16 cellular contexts compared by ENCODE assay signal in genomic region chr5:91296691-91297143, GRCh38.
DNase-seq lines count a peak whose midpoint lies in the region; ATAC-seq and TF ChIP-seq lines count a peak whose summit lies in the region.
"Had no signal": no experiment of that assay in that cellular context is flagged by ENCODE, and none has a peak within 500 bp of the region (broad histone marks: within the 10 kb centered on the region; RNA-seq: fewer than 3 reads in every experiment).

No MANE protein-coding gene starts in this region.

- no peak for TF ChIP-seq CTCF in astrocyte of the cerebellum (IDR thresholded peaks at IDR 0.05; ENCODE audit: low read depth, low read length, missing control alignments)
- TF ChIP-seq CTCF in right atrium auricular region (IDR thresholded peaks at IDR 0.05) = no peak

- H3K27me3 ChIP-seq in right atrium auricular region (no peaks in the 10 kb centered on the region), skeletal muscle satellite cell (ENCODE audit: control insufficient read depth, insufficient read depth, low read length) (no peaks in the 10 kb centered on the region)
- H3K27me3 ChIP-seq: dorsolateral prefrontal cortex, neural progenitor cell, Peyer's patch, uterus had no signal

- no peak overlapping the region for H3K4me3 ChIP-seq in astrocyte of the cerebellum (ENCODE audit: low read depth, low read length)
- H3K4me3 ChIP-seq in right atrium auricular region = no peak overlapping the region
- no peak overlapping the region for H3K4me3 ChIP-seq in skeletal muscle satellite cell (ENCODE audit: low read length)
- H3K4me3 ChIP-seq: dorsolateral prefrontal cortex, GM12878, neural progenitor cell, Peyer's patch, uterus had no signal

- ATAC-seq in GM18858 (IDR thresholded peaks at IDR 0.05; ENCODE audit: unreplicated experiment) (no peak), HG03432 (IDR thresholded peaks at IDR 0.05; ENCODE audit: unreplicated experiment) (no peak), GM21619 (IDR thresholded peaks at IDR 0.05; ENCODE audit: unreplicated experiment) (no peak)
- ATAC-seq: GM12878 had no signal

- H3K27ac ChIP-seq in right atrium auricular region = peak overlapping the region in 1 of 2 donors; percentile 64
- H3K27ac ChIP-seq: neural progenitor cell, Peyer's patch, uterus had no signal

- peak; percentile 76 for DNase-seq in GM03348 (ENCODE audit: low spot score)
- DNase-seq in astrocyte of the cerebellum (ENCODE audit: low read depth) = peak; percentile 68
- peak; percentile 95 for DNase-seq in right atrium auricular region (ENCODE audit: low spot score)
- no peak for DNase-seq in stimulated activated CD4-positive, alpha-beta T cell treated with anti-CD3 and anti-CD28 coated beads, Interleukin-4, amount 100 ng/mL, for 24 hours
- DNase-seq: activated gamma-delta T cell treated with Interleukin-2 at 50 U/mL for 16 hours; CD8-positive, alpha-beta memory T cell; dorsolateral prefrontal cortex; NCI-H2081 treated with DMSO at 0.1 percent for 48 hours; uterus had no signal

- H3K9me3 ChIP-seq in right atrium auricular region = no peaks in the 10 kb centered on the region
- no peaks in the 10 kb centered on the region for H3K9me3 ChIP-seq in skeletal muscle satellite cell (replicated peaks; ENCODE audit: low read length)
- H3K9me3 ChIP-seq: Peyer's patch, uterus had no signal

- in situ Hi-C loops in astrocyte of the cerebellum (cut with HindIII; ENCODE audit: low sequenced_read_pairs) = no loop called here

- H3K36me3 ChIP-seq in right atrium auricular region (no peaks in the 10 kb centered on the region), skeletal muscle satellite cell (ENCODE audit: insufficient read depth, low read length) (no peaks in the 10 kb centered on the region)
- H3K36me3 ChIP-seq: neural progenitor cell, Peyer's patch, uterus had no signal

- peak overlapping the region; percentile 6 for H3K4me2 ChIP-seq in skeletal muscle satellite cell (ENCODE audit: low read length)
- H3K4me2 ChIP-seq: neural progenitor cell had no signal

- peak overlapping the region; percentile 56 for H3K9ac ChIP-seq in skeletal muscle satellite cell (ENCODE audit: low read depth, low read length)
- H3K9ac ChIP-seq: neural progenitor cell had no signal

- H3K4me1 ChIP-seq in right atrium auricular region (peaks cover 0 to 11% of the 10 kb centered on the region in 2 donors), skeletal muscle satellite cell (ENCODE audit: control insufficient read depth, insufficient read depth, low read length) (peaks cover 33% of the 10 kb centered on the region)
- H3K4me1 ChIP-seq: Peyer's patch, uterus had no signal
